In the genomic region with DNA sequence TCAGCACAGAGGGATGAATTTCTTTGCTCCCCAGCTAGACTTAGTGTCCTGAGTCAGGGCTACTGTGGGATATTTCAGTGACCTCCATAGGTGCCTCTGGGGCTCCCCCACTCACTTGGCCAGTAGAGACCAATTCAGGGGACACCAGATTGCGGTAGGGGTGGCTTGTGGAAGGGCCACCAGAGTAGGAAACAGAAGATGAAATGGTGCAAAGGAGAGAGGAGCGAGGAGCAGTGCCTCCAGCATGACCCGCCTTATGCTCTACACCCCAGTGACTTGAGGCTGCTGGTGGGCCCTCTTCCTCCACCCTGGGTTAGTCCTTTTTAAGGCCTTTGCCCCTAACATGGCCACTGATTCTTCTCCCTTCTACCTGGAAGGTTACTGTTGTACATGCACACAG, we compare ENCODE assay signal across 9 cellular contexts. TPM values are rescaled to one million over a fixed set of nuclear protein-coding genes. Genes with fewer than 3 reads are reported as not detected.
DNase-seq lines count a peak whose midpoint lies in the region; ATAC-seq and TF ChIP-seq lines count a peak whose summit lies in the region.
"Had no signal": no experiment of that assay in that cellular context is flagged by ENCODE, and none has a peak within 500 bp of the region (broad histone marks: within the 10 kb centered on the region; RNA-seq: fewer than 3 reads in every experiment).

No MANE protein-coding gene starts in this region.

- H3K9me3 ChIP-seq in CD8-positive, alpha-beta memory T cell (ENCODE audit: low read length) = no peaks in the 10 kb centered on the region
- H3K9me3 ChIP-seq in NT2/D1 (ENCODE audit: insufficient read depth, low read length) = no peaks in the 10 kb centered on the region

- H3K27me3 Mint-ChIP-seq in CD8-positive, alpha-beta memory T cell = peaks cover 3 to 5% of the 10 kb centered on the region in 2 donors
- peaks cover 7 to 12% of the 10 kb centered on the region in 2 donors for H3K27me3 Mint-ChIP-seq in effector memory CD8-positive, alpha-beta T cell
- no peaks in the 10 kb centered on the region for H3K27me3 Mint-ChIP-seq in osteocyte (ENCODE audit: unreplicated experiment)

- peak overlapping the region; percentile 45 for H3K4me3 ChIP-seq in CD8-positive, alpha-beta memory T cell (ENCODE audit: low read length)
- peak overlapping the region; percentile 70 for H3K4me3 ChIP-seq in NT2/D1 (ENCODE audit: insufficient read length, low read depth)
- H3K4me3 ChIP-seq in dorsolateral prefrontal cortex = no peak overlapping the region
- H3K4me3 ChIP-seq: lung had no signal

- TF ChIP-seq CTCF in osteocyte (IDR thresholded peaks at IDR 0.05) (no peak), dorsolateral prefrontal cortex (IDR thresholded peaks at IDR 0.05 in 54 of 56, conservative IDR thresholded peaks at IDR 0.05 in 2 of 56; ENCODE audit: low read depth in 1 of 56, partially characterized antibody in 56 of 56) (no peak)

- peaks cover 12% of the 10 kb centered on the region for H3K36me3 ChIP-seq in CD8-positive, alpha-beta memory T cell (ENCODE audit: insufficient read depth, low read length)
- peaks cover 70% of the 10 kb centered on the region for H3K36me3 ChIP-seq in NT2/D1 (ENCODE audit: insufficient read depth, insufficient read length, low read length)

- H3K9ac ChIP-seq in NT2/D1 (ENCODE audit: insufficient read length, low read depth) = peak overlapping the region; percentile 46

- peaks cover 69 to 79% (median 72%) of the 10 kb centered on the region in 3 donors for H3K4me1 Mint-ChIP-seq in CD8-positive, alpha-beta memory T cell
- H3K4me1 Mint-ChIP-seq in effector memory CD8-positive, alpha-beta T cell (ENCODE audit: low read depth in 2 of 2) = peaks cover 49 to 57% of the 10 kb centered on the region in 2 donors
- H3K4me1 Mint-ChIP-seq in osteocyte (ENCODE audit: unreplicated experiment) = peaks cover 39% of the 10 kb centered on the region

- H3K27ac Mint-ChIP-seq in CD8-positive, alpha-beta memory T cell = peak overlapping the region; percentile 86 to 98 (median 94)
- H3K27ac Mint-ChIP-seq in effector memory CD8-positive, alpha-beta T cell = peak overlapping the region; percentile 94 to 98
- H3K27ac Mint-ChIP-seq in osteocyte (ENCODE audit: unreplicated experiment) = peak overlapping the region; percentile 84

- CTCF ChIA-PET in CD8-positive, alpha-beta memory T cell (lab: Charles Lee) = interaction anchor here (0.9 to 5.8 kb wide), 10 partner anchors 9 to 281 kb away, joined by 3 to 88 read pairs (median 10); a partner anchor contains a TSS

- intact Hi-C loops in dorsolateral prefrontal cortex (cut with DNase I) = loop anchor here (2.0 to 10.0 kb wide), 6 partner anchors 39 to 271 kb away; a partner anchor contains a TSS

- no peaks in the 10 kb centered on the region for H3K27me3 ChIP-seq in CD8-positive, alpha-beta memory T cell (ENCODE audit: insufficient read depth, low read length, poor library complexity, severe bottlenecking)
- H3K27me3 ChIP-seq in NT2/D1 (ENCODE audit: insufficient read depth, insufficient read length) (no peaks in the 10 kb centered on the region), dorsolateral prefrontal cortex (no peaks in the 10 kb centered on the region)

- H3K4me1 ChIP-seq in CD8-positive, alpha-beta memory T cell (ENCODE audit: insufficient read depth, low read length) = peaks cover 63% of the 10 kb centered on the region
- peaks cover 18% of the 10 kb centered on the region for H3K4me1 ChIP-seq in NT2/D1 (ENCODE audit: insufficient read depth, insufficient read length)

- peak overlapping the region in 6 of 7 donors; percentile 37 to 90 (median 85) for H3K4me3 Mint-ChIP-seq in CD8-positive, alpha-beta memory T cell
- H3K4me3 Mint-ChIP-seq in effector memory CD8-positive, alpha-beta T cell = peak overlapping the region; percentile 75 to 83
- peak overlapping the region; percentile 85 for H3K4me3 Mint-ChIP-seq in osteocyte (ENCODE audit: unreplicated experiment)

- no peak for ATAC-seq in effector memory CD8-positive, alpha-beta T cell (replicated peaks)
- ATAC-seq in GM18517 (IDR thresholded peaks at IDR 0.05; ENCODE audit: unreplicated experiment) = no peak

- POLR2A ChIA-PET in CD8-positive, alpha-beta memory T cell (lab: Charles Lee) = interaction anchor here (1.3 kb wide), 1 partner anchor 41 kb away, joined by 8 read pairs; no protein-coding TSS in a partner anchor

- H3K27ac ChIP-seq in CD8-positive, alpha-beta memory T cell (ENCODE audit: low read depth, low read length) = peak overlapping the region; percentile 71
- peak overlapping the region in 6 of 59 donors; percentile 3 to 61 (median 36) for H3K27ac ChIP-seq in dorsolateral prefrontal cortex

- H3K9me3 Mint-ChIP-seq in CD8-positive, alpha-beta memory T cell = peaks cover 0 to 2% (median 0%) of the 10 kb centered on the region in 5 donors
- H3K9me3 Mint-ChIP-seq in effector memory CD8-positive, alpha-beta T cell = no peaks in the 10 kb centered on the region
- no peaks in the 10 kb centered on the region for H3K9me3 Mint-ChIP-seq in osteocyte (ENCODE audit: unreplicated experiment)

- peaks cover 5 to 35% (median 11%) of the 10 kb centered on the region in 3 donors for H3K36me3 Mint-ChIP-seq in CD8-positive, alpha-beta memory T cell
- peaks cover 18% of the 10 kb centered on the region for H3K36me3 Mint-ChIP-seq in effector memory CD8-positive, alpha-beta T cell (ENCODE audit: insufficient read depth)
- peaks cover 9% of the 10 kb centered on the region for H3K36me3 Mint-ChIP-seq in osteocyte (ENCODE audit: unreplicated experiment)

- no peak for DNase-seq in CD8-positive, alpha-beta memory T cell
- DNase-seq in NT2/D1 (ENCODE audit: low read depth, low spot score) (no peak), osteocyte (ENCODE audit: extremely low spot score, unreplicated experiment) (no peak), dorsolateral prefrontal cortex (no peak), NCI-H446 (lab: John Stamatoyannopoulos, UW) (no peak), OCI-M1 (lab: John Stamatoyannopoulos, UW) (no peak)
- no peak for DNase-seq in effector memory CD8-positive, alpha-beta T cell

RNA-seq across cellular contexts. Expression of a gene that starts 2.5 kb away (rescaled TPM):
- 100 to 1,000 TPM; 109 TPM for total RNA-seq in CD8-positive, alpha-beta memory T cell
- polyA plus RNA-seq in CD8-positive, alpha-beta memory T cell = 22.8 TPM
- 25.1 and 26.8 TPM in 2 replicates for total RNA-seq in osteocyte
- 10 to 100 TPM in 52 of 120 experiments, 1 to 10 TPM in 68; 3.9 to 18.5 (median 9.6) TPM for total RNA-seq in dorsolateral prefrontal cortex

RNA-seq across cellular contexts. Expression of a gene that starts 15.2 kb away (rescaled TPM):
- 10 to 100 TPM; 22.5 to 27.2 TPM for total RNA-seq in CD8-positive, alpha-beta memory T cell
- 572 TPM for polyA plus RNA-seq in CD8-positive, alpha-beta memory T cell
- total RNA-seq in osteocyte = 8.4 and 10.2 TPM in 2 replicates
- total RNA-seq in dorsolateral prefrontal cortex = 10 to 100 TPM in 20 of 120 experiments, 1 to 10 TPM in 100; 1.0 to 28.7 (median 6.0) TPM

Comparison
In these comparisons a context has a peak if more than half of its experiments do, and no peak if none do; other contexts are left out.
1. H3K4me3 ChIP-seq: peak in CD8-positive, alpha-beta memory T cell (single experiment) and NT2/D1 (single experiment); none in dorsolateral prefrontal cortex (0 of 59).
2. Peak in every context shown above with its lines, with median percentiles within 50 percentile points of each other: H3K27ac Mint-ChIP-seq and H3K4me3 Mint-ChIP-seq.